31 cellular contexts compared by ENCODE assay signal in genomic region chr18:47035156-47035671, GRCh38. TPM values are rescaled to one million over a fixed set of nuclear protein-coding genes. Genes with fewer than 3 reads are reported as not detected.
"Had no signal": no experiment of that assay in that cellular context is flagged by ENCODE, and none has a peak within 500 bp of the region (broad histone marks: within the 10 kb centered on the region; RNA-seq: fewer than 3 reads in every experiment).

TSS of gene ELOA2 (minus strand) at chr18:47035621. CDS start at chr18:47035264, 357 bp downstream.

- H3K4me1 ChIP-seq: esophagus squamous epithelium, left lung, prostate gland, right atrium auricular region, transverse colon, upper lobe of right lung, uterus had no signal

- H3K27ac Mint-ChIP-seq: effector memory CD8-positive, alpha-beta T cell; naive thymus-derived CD4-positive, alpha-beta T cell; stimulated activated naive B cell treated with anti-CD40 and anti-IgM and Interleukin-4, amounts not matched to agents 10 μg/mL and 1 μg/mL and 100 μg/mL, for 72 hours; stimulated activated naive CD8-positive, alpha-beta T cell treated with anti-CD3 and anti-CD28 coated beads, Interleukin-15, Interleukin-2, amounts not matched to agents 100 ng/mL and 50 ng/mL, for 24 hours had no signal

- H3K4me1 Mint-ChIP-seq: stimulated activated naive B cell treated with anti-CD40 and anti-IgM and Interleukin-4, amounts not matched to agents 10 μg/mL and 1 μg/mL and 100 μg/mL, for 72 hours had no signal

- H3K27me3 Mint-ChIP-seq: stimulated activated naive B cell treated with anti-CD40 and anti-IgM and Interleukin-4, amounts not matched to agents 10 μg/mL and 1 μg/mL and 100 μg/mL, for 72 hours had no signal

- H3K4me3 Mint-ChIP-seq: effector memory CD8-positive, alpha-beta T cell; naive thymus-derived CD4-positive, alpha-beta T cell; neural crest cell; stimulated activated naive B cell treated with anti-CD40 and anti-IgM and Interleukin-4, amounts not matched to agents 10 μg/mL and 1 μg/mL and 100 μg/mL, for 72 hours; stimulated activated naive CD8-positive, alpha-beta T cell treated with anti-CD3 and anti-CD28 coated beads, Interleukin-15, Interleukin-2, amounts not matched to agents 100 ng/mL and 50 ng/mL, for 24 hours had no signal

- ATAC-seq: effector memory CD8-positive, alpha-beta T cell; left cardiac atrium; left lung; naive thymus-derived CD4-positive, alpha-beta T cell; stimulated activated naive B cell treated with anti-CD40 and anti-IgM and Interleukin-4, amounts not matched to agents 10 μg/mL and 1 μg/mL and 100 μg/mL, for 72 hours; upper lobe of right lung had no signal

- H3K36me3 ChIP-seq: esophagus squamous epithelium, left lung, prostate gland, right atrium auricular region, transverse colon, upper lobe of right lung, uterus had no signal

- H3K27me3 ChIP-seq: esophagus squamous epithelium, left lung, right atrium auricular region, transverse colon, upper lobe of right lung, uterus had no signal

- H3K27ac ChIP-seq: esophagus squamous epithelium, left lung, prostate gland, right atrium auricular region, skin epidermis, transverse colon, upper lobe of right lung, uterus had no signal

- H3K9me3 Mint-ChIP-seq: effector memory CD8-positive, alpha-beta T cell; neural crest cell had no signal

- H3K4me3 ChIP-seq: esophagus squamous epithelium, left lung, prostate gland, right atrium auricular region, skin epidermis, transverse colon, upper lobe of right lung, uterus had no signal

- DNase-seq: cerebellar nuclear complex; cortex of kidney; effector memory CD8-positive, alpha-beta T cell; erythroblast; esophagus squamous epithelium; foreskin melanocyte; head of caudate nucleus; left cardiac atrium; mesenchymal stem cell; midbrain; naive thymus-derived CD4-positive, alpha-beta T cell; nucleus accumbens; stimulated activated CD4-positive, alpha-beta T cell treated with anti-CD3 and anti-CD28 coated beads, Interleukin-15, amount 100 ng/mL, for 24 hours; stimulated activated CD4-positive, alpha-beta T cell treated with anti-CD3 and anti-CD28 coated beads, Interleukin-2, amount 100 ng/mL, for 48 hours; stimulated activated naive B cell treated with anti-CD40 and anti-IgM and Interleukin-4, amounts not matched to agents 10 μg/mL and 1 μg/mL and 100 μg/mL, for 72 hours; transverse colon; upper lobe of right lung; uterus had no signal

- H3K9me3 ChIP-seq: esophagus squamous epithelium, prostate gland, right atrium auricular region, transverse colon, upper lobe of right lung, uterus had no signal

RNA-seq across cellular contexts. Expression of gene ELOA2, which starts in this region (rescaled TPM):
- total RNA-seq: dermis microvascular lymphatic vessel endothelial cell; kidney epithelial cell; left cardiac atrium; left lung; lower leg skin; lung microvascular endothelial cell; mucosa of gallbladder; naive thymus-derived CD4-positive, alpha-beta T cell; neural crest cell; osteocyte; right atrium auricular region; transverse colon; upper lobe of right lung; uterus had no signal
- polyA plus RNA-seq: naive thymus-derived CD4-positive, alpha-beta T cell; thymus had no signal
